ENCODE assay signal across 12 cellular contexts in genomic region chr2:237262838-237263771, GRCh38.
DNase-seq lines count a peak whose midpoint lies in the region; TF ChIP-seq lines count a peak whose summit lies in the region.
"Had no signal": no experiment of that assay in that cellular context is flagged by ENCODE, and none has a peak within 500 bp of the region (broad histone marks: within the 10 kb centered on the region; RNA-seq: fewer than 3 reads in every experiment).

No MANE protein-coding gene starts in this region.

- TF ChIP-seq CTCF in AG10803 (conservative IDR thresholded peaks at IDR 0.05; ENCODE audit: low read length): no peak
- no peak for TF ChIP-seq CTCF in coronary artery (IDR thresholded peaks at IDR 0.05)

- H3K4me1 ChIP-seq in muscle layer of duodenum (ENCODE audit: control insufficient read depth in 1 of 2, insufficient read depth in 2 of 2, low read length in 2 of 2): peaks cover 0 to 12% of the 10 kb centered on the region in 2 donors

- H3K27ac ChIP-seq in coronary artery (peak overlapping the region; percentile 29 to 68), muscle layer of duodenum (ENCODE audit: low read length) (peak overlapping the region; percentile 81)

- no peaks in the 10 kb centered on the region for H3K9me3 ChIP-seq in muscle layer of duodenum (ENCODE audit: control insufficient read depth in 1 of 2, low read length in 2 of 2)

- H3K27me3 ChIP-seq in muscle layer of duodenum (ENCODE audit: low read depth, low read length): no peaks in the 10 kb centered on the region

- H3K36me3 ChIP-seq in muscle layer of duodenum (ENCODE audit: control insufficient read depth in 1 of 2, insufficient read depth in 2 of 2, low read length in 2 of 2): no peaks in the 10 kb centered on the region

- DNase-seq in AG10803 (ENCODE audit: low read depth) (peak; percentile 89), MV-4-11 (lab: John Stamatoyannopoulos, UW) (peak; percentile 71), coronary artery (ENCODE audit: low spot score) (no peak), midbrain (lab: John Stamatoyannopoulos, UW) (no peak), NCI-H187 treated with DMSO at 0.1 percent for 48 hours (lab: John Stamatoyannopoulos, UW) (no peak), GDM1 (lab: John Stamatoyannopoulos, UW) (no peak), NAMALWA (ENCODE audit: low spot score) (no peak)
- DNase-seq: activated CD4-positive, alpha-beta T cell treated with anti-CD3 and anti-CD28 coated beads, Interleukin-2, amount 50 U/mL, for 48 hours; CD4-positive, CD25-positive, alpha-beta regulatory T cell; NCI-H1105; RPMI8226 had no signal

- H3K4me3 ChIP-seq in AG10803 (ENCODE audit: low read length) (no peak overlapping the region), coronary artery (no peak overlapping the region), muscle layer of duodenum (ENCODE audit: low read depth in 1 of 2, low read length in 2 of 2) (no peak overlapping the region)

Comparison
In these comparisons a context has a peak if more than half of its experiments do, and no peak if none do; other contexts are left out.
1. DNase-seq: peak in AG10803 (single experiment) and MV-4-11 (single experiment); none in coronary artery (single experiment), midbrain (single experiment), NCI-H187 treated with DMSO at 0.1 percent for 48 hours (single experiment), GDM1 (single experiment) and NAMALWA (single experiment).